In the genomic region with DNA sequence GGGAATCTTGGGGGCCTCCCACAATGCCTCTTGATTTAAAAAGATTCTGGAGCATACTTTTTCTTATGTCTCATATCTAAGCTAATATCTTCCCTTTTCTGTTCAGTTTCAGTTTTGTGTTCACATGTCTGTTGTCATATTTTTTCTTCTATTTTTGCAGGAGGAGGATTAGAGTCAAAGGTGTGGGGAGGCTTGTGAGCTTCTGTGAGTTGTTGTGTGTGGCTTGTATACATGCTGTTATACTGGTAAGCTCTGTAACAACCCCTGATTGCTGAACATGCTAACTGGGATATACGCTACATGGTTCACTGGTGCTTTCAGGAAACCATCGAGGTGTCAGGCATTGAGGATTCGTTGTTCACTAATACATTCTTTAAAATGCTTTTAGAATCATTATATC, we compare ENCODE assay signal across 16 cellular contexts.
A peak's percentile ranks its signal among the peaks of the same experiment; 100 is the strongest.
DNase-seq lines count a peak whose midpoint lies in the region; ATAC-seq and TF ChIP-seq lines count a peak whose summit lies in the region.
"Had no signal": no experiment of that assay in that cellular context is flagged by ENCODE, and none has a peak within 500 bp of the region (broad histone marks: within the 10 kb centered on the region; RNA-seq: fewer than 3 reads in every experiment).

No MANE protein-coding gene starts in this region.

- peak overlapping the region; percentile 62 to 67 (median 64) for H3K27ac ChIP-seq in Peyer's patch
- H3K27ac ChIP-seq in colonic mucosa, result peak overlapping the region; percentile 3
- H3K27ac ChIP-seq in aorta (ENCODE audit: low read depth in 1 of 2, low read length in 2 of 2), result no peak overlapping the region
- H3K27ac ChIP-seq: epithelial cell of prostate, right lobe of liver had no signal

- H3K4me3 Mint-ChIP-seq in activated naive CD4-positive, alpha-beta T cell treated with anti-CD3 and anti-CD28 coated beads, Interleukin-2, amount 50 U/mL, for 24 hours, result peak overlapping the region; percentile 23
- no peak overlapping the region for H3K4me3 Mint-ChIP-seq in Calu3 (ENCODE audit: low read depth, unreplicated experiment)

- no TSS peak for BruUV-seq in Calu3 (replicated peaks; lab: Mats Ljungman, UMichigan)

- peaks cover 54% of the 10 kb centered on the region for H3K4me1 Mint-ChIP-seq in activated naive CD4-positive, alpha-beta T cell treated with anti-CD3 and anti-CD28 coated beads, Interleukin-2, amount 50 U/mL, for 24 hours
- H3K4me1 Mint-ChIP-seq in Calu3 (ENCODE audit: low read depth, unreplicated experiment), result no peaks in the 10 kb centered on the region

- peak; percentile 36 for ATAC-seq in aorta (ENCODE audit: low FRiP score)
- ATAC-seq in esophagus mucosa, result no peak
- ATAC-seq in GM18868 (IDR thresholded peaks at IDR 0.05; ENCODE audit: unreplicated experiment), result no peak

- intact Hi-C loops in colonic mucosa (cut with DNase I) (no loop called here), aorta (cut with DNase I) (no loop called here), Calu3 (cut with micrococcal nuclease; ENCODE audit: unreplicated experiment) (no loop called here)

- TF ChIP-seq POLR2A in Peyer's patch (IDR thresholded peaks at IDR 0.05), result no peak

- peaks cover 25% of the 10 kb centered on the region for H3K36me3 Mint-ChIP-seq in activated naive CD4-positive, alpha-beta T cell treated with anti-CD3 and anti-CD28 coated beads, Interleukin-2, amount 50 U/mL, for 24 hours
- no peaks in the 10 kb centered on the region for H3K36me3 Mint-ChIP-seq in Calu3 (ENCODE audit: insufficient read depth, unreplicated experiment)

- WGBS in aorta, 2 donors, result 90 to 94% methylated on average over 3 of the region's 3 CpGs

- no peaks in the 10 kb centered on the region for H3K36me3 ChIP-seq in Peyer's patch
- no peaks in the 10 kb centered on the region for H3K36me3 ChIP-seq in colonic mucosa
- H3K36me3 ChIP-seq in aorta (ENCODE audit: control insufficient read depth in 1 of 2, insufficient read depth in 2 of 2, low read length in 1 of 2), result no peaks in the 10 kb centered on the region
- H3K36me3 ChIP-seq: right lobe of liver had no signal

- no peaks in the 10 kb centered on the region for H3K27me3 Mint-ChIP-seq in activated naive CD4-positive, alpha-beta T cell treated with anti-CD3 and anti-CD28 coated beads, Interleukin-2, amount 50 U/mL, for 24 hours
- H3K27me3 Mint-ChIP-seq in Calu3 (ENCODE audit: unreplicated experiment), result no peaks in the 10 kb centered on the region

- CTCF ChIA-PET in Calu3 (lab: Charles Lee), result no interaction called here

- H3K9ac ChIP-seq in colonic mucosa (ENCODE audit: low read depth in 2 of 2, low read length in 2 of 2), result no peak overlapping the region
- H3K9ac ChIP-seq: KMS-11 had no signal

- H3K9me3 ChIP-seq in Peyer's patch (no peaks in the 10 kb centered on the region), colonic mucosa (no peaks in the 10 kb centered on the region), aorta (ENCODE audit: control insufficient read depth, low read length) (no peaks in the 10 kb centered on the region)
- H3K9me3 ChIP-seq: right lobe of liver had no signal

- H3K9me3 Mint-ChIP-seq in activated naive CD4-positive, alpha-beta T cell treated with anti-CD3 and anti-CD28 coated beads, Interleukin-2, amount 50 U/mL, for 24 hours, result no peaks in the 10 kb centered on the region
- no peaks in the 10 kb centered on the region for H3K9me3 Mint-ChIP-seq in Calu3 (ENCODE audit: low read depth, unreplicated experiment)

- H3K4me3 ChIP-seq in Peyer's patch, result no peak overlapping the region
- no peak overlapping the region for H3K4me3 ChIP-seq in colonic mucosa
- no peak overlapping the region for H3K4me3 ChIP-seq in aorta (ENCODE audit: low read length in 2 of 2)
- H3K4me3 ChIP-seq: lung, right lobe of liver had no signal

- no peak for DNase-seq in activated naive CD4-positive, alpha-beta T cell (lab: John Stamatoyannopoulos, UW)
- DNase-seq in Peyer's patch (no peak), colonic mucosa (no peak), aorta (no peak), Calu3 (no peak)
- DNase-seq: glutamatergic neuron, NCI-H1417 treated with DMSO at 0.1 percent for 48 hours, NCI-H226, right lobe of liver, trophoblast cell had no signal

- TF ChIP-seq CTCF in Peyer's patch (IDR thresholded peaks at IDR 0.05) (no peak), colonic mucosa (IDR thresholded peaks at IDR 0.05) (no peak), Calu3 (IDR thresholded peaks at IDR 0.05; ENCODE audit: unreplicated experiment) (no peak)

- peak overlapping the region; percentile 30 for H3K27ac Mint-ChIP-seq in activated naive CD4-positive, alpha-beta T cell treated with anti-CD3 and anti-CD28 coated beads, Interleukin-2, amount 50 U/mL, for 24 hours
- no peak overlapping the region for H3K27ac Mint-ChIP-seq in Calu3 (ENCODE audit: unreplicated experiment)

- no peaks in the 10 kb centered on the region for H3K27me3 ChIP-seq in Peyer's patch
- H3K27me3 ChIP-seq in colonic mucosa, result no peaks in the 10 kb centered on the region
- H3K27me3 ChIP-seq in aorta (ENCODE audit: control insufficient read depth in 1 of 2, insufficient read depth in 2 of 2, low read length in 1 of 2), result no peaks in the 10 kb centered on the region
- H3K27me3 ChIP-seq: right lobe of liver had no signal

- no peaks in the 10 kb centered on the region for H3K4me1 ChIP-seq in Peyer's patch
- H3K4me1 ChIP-seq in colonic mucosa, result no peaks in the 10 kb centered on the region
- no peaks in the 10 kb centered on the region for H3K4me1 ChIP-seq in aorta (ENCODE audit: control insufficient read depth in 1 of 2, insufficient read depth in 2 of 2, low read length in 2 of 2)

Comparison
In these comparisons a context has a peak if more than half of its experiments do, and no peak if none do; other contexts are left out.
1. H3K27ac ChIP-seq: peak in Peyer's patch (4 of 4) and colonic mucosa (single experiment); none in aorta (0 of 2).